ENCODE assay signal across 8 cellular contexts in genomic region chr14:77799455-77799854, GRCh38. TPM values are rescaled to one million over a fixed set of nuclear protein-coding genes. Genes with fewer than 3 reads are reported as not detected.
DNase-seq lines count a peak whose midpoint lies in the region; ATAC-seq and TF ChIP-seq lines count a peak whose summit lies in the region.
"Not testable (repeated sequence)": the region's sequence is repeated elsewhere in the genome, so short reads cannot be mapped to it uniquely, and the experiment has no call there.

No MANE protein-coding gene starts in this region.

- H3K9me3 Mint-ChIP-seq in activated naive CD4-positive, alpha-beta T cell treated with anti-CD3 and anti-CD28 coated beads, Interleukin-2, amount 50 U/mL, for 24 hours; effector memory CD8-positive, alpha-beta T cell; neural progenitor cell: not testable (repeated sequence)

- not testable (repeated sequence) for H3K36me3 ChIP-seq in HEK293 (ENCODE audit: control insufficient read depth in 2 of 2, insufficient read depth in 1 of 2, low read length in 2 of 2); iPS-20b (ENCODE audit: insufficient read depth, low read depth, low read length); neural progenitor cell; suprapubic skin

- CTCF ChIA-PET in HEK293 (lab: Yijun Ruan, JAX): interaction anchor here (0.7 kb wide), 1 partner anchor 29 kb away, joined by 5 read pairs; no protein-coding TSS in a partner anchor
- CTCF ChIA-PET in RWPE1 (lab: Yijun Ruan, JAX): not testable (repeated sequence)

- not testable (repeated sequence) for H3K27me3 ChIP-seq in iPS-20b (ENCODE audit: insufficient read depth, low read length); neural progenitor cell; suprapubic skin

- H3K27ac ChIP-seq in C4-2B (peak overlapping the region; percentile 87), HEK293 (ENCODE audit: extremely low read depth, low read depth, low read length) (peak overlapping the region; percentile 47; the same call in 1 of the 2 replicates), RWPE1 (peak overlapping the region; percentile 68; the same call in 1 of the 2 replicates)
- not testable (repeated sequence) for H3K27ac ChIP-seq in iPS-20b (ENCODE audit: low read length); neural progenitor cell; suprapubic skin

- H3K4me1 Mint-ChIP-seq in activated naive CD4-positive, alpha-beta T cell treated with anti-CD3 and anti-CD28 coated beads, Interleukin-2, amount 50 U/mL, for 24 hours: peaks cover 10% of the 10 kb centered on the region
- not testable (repeated sequence) for H3K4me1 Mint-ChIP-seq in effector memory CD8-positive, alpha-beta T cell (ENCODE audit: low read depth in 2 of 2)
- peaks cover 23% of the 10 kb centered on the region for H3K4me1 Mint-ChIP-seq in neural progenitor cell

- H3K9me3 ChIP-seq in HEK293 (ENCODE audit: control insufficient read depth, insufficient read depth, low read depth, low read length); iPS-20b (ENCODE audit: insufficient read depth, low read depth, low read length); neural progenitor cell (ENCODE audit: low read depth); suprapubic skin: not testable (repeated sequence)

- DNase-seq in RWPE1 (ENCODE audit: low spot score); effector memory CD8-positive, alpha-beta T cell; neural progenitor cell (ENCODE audit: low spot score); suprapubic skin (ENCODE audit: low spot score in 2 of 2): not testable (repeated sequence)

- peak overlapping the region; percentile 73 for H3K4me3 ChIP-seq in HEK293 (ENCODE audit: low read depth, low read length)
- peak overlapping the region; percentile 88 for H3K4me3 ChIP-seq in iPS-20b (ENCODE audit: low read length)
- peak overlapping the region; percentile 64 for H3K4me3 ChIP-seq in neural progenitor cell
- peak overlapping the region; percentile 71 for H3K4me3 ChIP-seq in suprapubic skin

- not testable (repeated sequence) for H3K79me2 ChIP-seq in neural progenitor cell (ENCODE audit: low read depth)

- not testable (repeated sequence) for H3K27me3 Mint-ChIP-seq in activated naive CD4-positive, alpha-beta T cell treated with anti-CD3 and anti-CD28 coated beads, Interleukin-2, amount 50 U/mL, for 24 hours; effector memory CD8-positive, alpha-beta T cell; neural progenitor cell (ENCODE audit: insufficient read depth, low read depth)

- WGBS in suprapubic skin: 78% methylated on average over 13 of the region's 13 CpGs

- peak overlapping the region; percentile 83; the same call in 1 of the 2 replicates for H3K9ac ChIP-seq in iPS-20b (ENCODE audit: low read depth, low read length)
- H3K9ac ChIP-seq in neural progenitor cell: not testable (repeated sequence)

- not testable (repeated sequence) for TF ChIP-seq EP300 in suprapubic skin (IDR thresholded peaks at IDR 0.05)

- H3K36me3 Mint-ChIP-seq in activated naive CD4-positive, alpha-beta T cell treated with anti-CD3 and anti-CD28 coated beads, Interleukin-2, amount 50 U/mL, for 24 hours; effector memory CD8-positive, alpha-beta T cell (ENCODE audit: insufficient read depth); neural progenitor cell: not testable (repeated sequence)

- H4K20me1 ChIP-seq in neural progenitor cell (ENCODE audit: low read depth): not testable (repeated sequence)

- ATAC-seq in effector memory CD8-positive, alpha-beta T cell (replicated peaks): peak; percentile 1

- peak overlapping the region; percentile 85 for H2AFZ ChIP-seq in neural progenitor cell (replicated peaks)

- POLR2A ChIA-PET in HEK293 (lab: Yijun Ruan, JAX) (interaction anchor here (1.2 to 1.3 kb wide), 2 partner anchors 38 to 91 kb away, joined by 4 to 7 read pairs; partner anchors contain the start of gene SNW1), RWPE1 (lab: Yijun Ruan, JAX; ENCODE audit: low non-redundant PET) (interaction anchor here (0.6 kb wide), 1 partner anchor 21 kb away, joined by 3 read pairs; no protein-coding TSS in a partner anchor)

- H3K4me2 ChIP-seq in neural progenitor cell: peak overlapping the region; percentile 75

- not testable (repeated sequence) for H3K4me1 ChIP-seq in HEK293 (ENCODE audit: control insufficient read depth, insufficient read depth, low read length); neural progenitor cell; suprapubic skin
- H3K4me1 ChIP-seq in iPS-20b (ENCODE audit: insufficient read depth, low read length): peaks cover 15% of the 10 kb centered on the region

- H3F3A ChIP-seq in neural progenitor cell (ENCODE audit: low read depth): not testable (repeated sequence)

- TF ChIP-seq POLR2A in suprapubic skin (IDR thresholded peaks at IDR 0.05): not testable (repeated sequence)

- H3K4me3 Mint-ChIP-seq in activated naive CD4-positive, alpha-beta T cell treated with anti-CD3 and anti-CD28 coated beads, Interleukin-2, amount 50 U/mL, for 24 hours: peak overlapping the region; percentile 88
- peak overlapping the region; percentile 86 to 90 for H3K4me3 Mint-ChIP-seq in effector memory CD8-positive, alpha-beta T cell
- peak overlapping the region; percentile 86 for H3K4me3 Mint-ChIP-seq in neural progenitor cell

- H3K27ac Mint-ChIP-seq in activated naive CD4-positive, alpha-beta T cell treated with anti-CD3 and anti-CD28 coated beads, Interleukin-2, amount 50 U/mL, for 24 hours: peak overlapping the region; percentile 89
- H3K27ac Mint-ChIP-seq in effector memory CD8-positive, alpha-beta T cell: peak overlapping the region; percentile 72 to 92
- H3K27ac Mint-ChIP-seq in neural progenitor cell: not testable (repeated sequence)

- not testable (repeated sequence) for TF ChIP-seq CTCF in C4-2B (conservative IDR thresholded peaks at IDR 0.05); HEK293 (tag by site-specific recombination; IDR thresholded peaks at IDR 0.05); RWPE1 (conservative IDR thresholded peaks at IDR 0.05; ENCODE audit: low read depth); neural progenitor cell (IDR thresholded peaks at IDR 0.05); suprapubic skin (IDR thresholded peaks at IDR 0.05)

TF ChIP-seq in HEK293, 187 proteins besides CTCF, POLR2A, EP300 and RAD21:
- TF ChIP-seq ZNF24 (tag by site-specific recombination; IDR thresholded peaks at IDR 0.05): peak; percentile 94

RNA-seq across cellular contexts. Expression of gene ADCK1, which starts 0.5 kb away (rescaled TPM):
- 1.6 and 4.8 TPM in 2 replicates for total RNA-seq in neural progenitor cell (ENCODE audit: low replicate concordance)
- 10 to 100 TPM in 1 of 4 donors, 1 to 10 TPM in 3; 6.0 to 16.0 (median 9.0) TPM for total RNA-seq in suprapubic skin

RNA-seq across cellular contexts. Expression of gene SNW1, which starts 38.5 kb away (rescaled TPM):
- total RNA-seq in neural progenitor cell (ENCODE audit: low replicate concordance): 72.6 and 105 TPM in 2 replicates
- total RNA-seq in suprapubic skin: 10 to 100 TPM; 48.8 to 85.1 (median 57.4) TPM
